In the genomic region with DNA sequence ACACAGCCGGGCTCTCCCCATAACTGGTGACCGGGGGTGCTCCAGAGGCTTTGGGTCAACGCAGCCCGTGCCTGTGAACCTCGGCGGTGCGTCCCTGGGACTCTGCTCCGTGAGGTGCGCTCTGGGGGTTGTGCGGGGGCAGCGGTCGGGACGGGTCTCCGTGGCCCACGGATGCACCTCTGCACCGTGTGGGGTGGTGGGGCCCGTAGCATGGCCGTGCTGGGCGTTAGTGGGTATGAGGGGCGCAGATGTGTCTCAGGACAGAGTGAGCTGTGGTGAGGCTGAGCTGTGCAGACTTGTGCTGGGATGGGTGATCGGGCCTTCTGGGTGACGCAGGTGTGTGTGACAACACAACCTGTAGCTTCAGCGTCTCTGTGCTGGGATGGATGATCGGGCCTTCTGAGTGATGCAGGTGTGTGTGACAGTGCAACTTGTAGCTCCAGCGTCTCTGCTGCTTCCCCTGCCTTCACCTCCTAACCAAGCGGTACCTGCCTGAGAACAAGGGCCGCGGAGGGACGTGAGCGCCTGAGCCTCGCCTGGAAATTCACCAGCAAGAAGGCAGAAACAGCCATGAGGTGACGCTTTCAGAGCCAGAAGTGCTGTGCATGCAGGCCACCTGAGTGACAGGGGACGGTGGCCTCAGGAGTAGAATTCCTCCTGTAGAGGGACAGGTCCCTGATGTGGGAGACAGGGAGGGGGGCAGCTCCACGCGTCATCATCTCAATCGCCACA, we compare ENCODE assay signal across 8 cellular contexts. TPM values are rescaled to one million over a fixed set of nuclear protein-coding genes. Genes with fewer than 3 reads are reported as not detected.
DNase-seq lines count a peak whose midpoint lies in the region; ATAC-seq and TF ChIP-seq lines count a peak whose summit lies in the region.

No MANE protein-coding gene starts in this region.

- no peak for TF ChIP-seq CTCF in C4-2B (conservative IDR thresholded peaks at IDR 0.05)

- H3K4me3 Mint-ChIP-seq in activated T-cell treated with anti-CD3 and anti-CD28 coated beads, Interleukin-2, amount 50 U/mL, for 72 hours = peak overlapping the region; percentile 96 to 98

- H3K27me3 ChIP-seq in right cardiac atrium (ENCODE audit: control insufficient read depth, insufficient read depth) (no peaks in the 10 kb centered on the region), skeletal muscle satellite cell (ENCODE audit: control insufficient read depth, insufficient read depth, low read length) (no peaks in the 10 kb centered on the region)

- peak overlapping the region; percentile 86 for H3K27ac ChIP-seq in C4-2B
- peak overlapping the region; percentile 34 for H3K27ac ChIP-seq in right cardiac atrium (ENCODE audit: low read length)

- H3K4me3 ChIP-seq in right cardiac atrium (ENCODE audit: low read length) = peak overlapping the region; percentile 39
- peak overlapping the region; percentile 88 for H3K4me3 ChIP-seq in skeletal muscle satellite cell (ENCODE audit: low read length)

- H3K4me1 ChIP-seq in right cardiac atrium (ENCODE audit: control insufficient read depth, insufficient read depth, low read length) (no peaks in the 10 kb centered on the region), skeletal muscle satellite cell (ENCODE audit: control insufficient read depth, insufficient read depth, low read length) (peaks cover 6% of the 10 kb centered on the region)

- H3K9ac ChIP-seq in skeletal muscle satellite cell (ENCODE audit: low read depth, low read length) = peak overlapping the region; percentile 80

- H3K27ac Mint-ChIP-seq in activated T-cell treated with anti-CD3 and anti-CD28 coated beads, Interleukin-2, amount 50 U/mL, for 72 hours = peak overlapping the region; percentile 98

- no peaks in the 10 kb centered on the region for H3K9me3 ChIP-seq in right cardiac atrium (ENCODE audit: control insufficient read depth, low read length)
- H3K9me3 ChIP-seq in skeletal muscle satellite cell (replicated peaks; ENCODE audit: low read length) = no peaks in the 10 kb centered on the region

- H3K36me3 Mint-ChIP-seq in activated T-cell treated with anti-CD3 and anti-CD28 coated beads, Interleukin-2, amount 50 U/mL, for 72 hours (ENCODE audit: insufficient read depth in 2 of 2) = peaks cover 16 to 40% of the 10 kb centered on the region in 2 donors

- H3K4me2 ChIP-seq in skeletal muscle satellite cell (ENCODE audit: low read length) = peak overlapping the region; percentile 90

- intact Hi-C loops in right cardiac atrium (cut with DNase I) = no loop called here

- peaks cover 42% of the 10 kb centered on the region for H3K4me1 Mint-ChIP-seq in activated T-cell treated with anti-CD3 and anti-CD28 coated beads, Interleukin-2, amount 50 U/mL, for 72 hours (ENCODE audit: low read depth)

- H3K27me3 Mint-ChIP-seq in activated T-cell treated with anti-CD3 and anti-CD28 coated beads, Interleukin-2, amount 50 U/mL, for 72 hours (ENCODE audit: low read depth) = no peaks in the 10 kb centered on the region

- DNase-seq in activated T-cell treated with anti-CD3 and anti-CD28 coated beads, Interleukin-2, amount 50 U/mL, for 72 hours = peak; percentile 7 to 18
- DNase-seq in right cardiac atrium (peak in 1 of 3 donors; percentile 65), DMS79 treated with DMSO at 0.1 percent for 48 hours (lab: John Stamatoyannopoulos, UW) (no peak), SKM-1 (lab: John Stamatoyannopoulos, UW; ENCODE audit: unreplicated experiment) (no peak)
- DNase-seq in central memory CD4-positive, alpha-beta T cell = no peak

- H3K9me3 Mint-ChIP-seq in activated T-cell treated with anti-CD3 and anti-CD28 coated beads, Interleukin-2, amount 50 U/mL, for 72 hours = peaks cover 2 to 3% of the 10 kb centered on the region in 2 donors

- WGBS in right cardiac atrium = 57% methylated on average over 36 of the region's 36 CpGs

- ATAC-seq in HG02852 (IDR thresholded peaks at IDR 0.05; ENCODE audit: unreplicated experiment) (peak; percentile 17), right cardiac atrium (peak in 1 of 2 donors; percentile 38)
- ATAC-seq in activated T-cell treated with anti-CD3 and anti-CD28 coated beads, Interleukin-2, amount 50 U/mL, for 72 hours (replicated peaks in 1 of 2) = peak; percentile 12 to 16

- H3K36me3 ChIP-seq in skeletal muscle satellite cell (ENCODE audit: insufficient read depth, low read length) = peaks cover 3% of the 10 kb centered on the region

RNA-seq across cellular contexts. Expression of a gene that starts 0.6 kb away (rescaled TPM):
- 10 to 100 TPM; 63.7 to 71.4 TPM for total RNA-seq in activated T-cell treated with anti-CD3 and anti-CD28 coated beads, Interleukin-2, amount 50 U/mL, for 72 hours
- 10 to 100 TPM; 11.7 to 30.3 (median 15.2) TPM for total RNA-seq in right cardiac atrium
- 22.2 TPM for polyA plus RNA-seq in right cardiac atrium
- 6.6 and 7.4 TPM in 2 replicates for total RNA-seq in skeletal muscle satellite cell (2012; rRNA removed)

Comparison
In these comparisons a context has a peak if more than half of its experiments do, and no peak if none do; other contexts are left out.
1. DNase-seq: peak in activated T-cell treated with anti-CD3 and anti-CD28 coated beads, Interleukin-2, amount 50 U/mL, for 72 hours (2 of 2); none in central memory CD4-positive, alpha-beta T cell (single experiment), DMS79 treated with DMSO at 0.1 percent for 48 hours (single experiment) and SKM-1 (single experiment).